ENCODE assay signal across 8 cellular contexts in genomic region chr7:151756076-151756731, GRCh38.
DNase-seq lines count a peak whose midpoint lies in the region; ATAC-seq and TF ChIP-seq lines count a peak whose summit lies in the region.

No MANE protein-coding gene starts in this region.

- DNase-seq in GF-D8 (lab: John Stamatoyannopoulos, UW) (peak; percentile 77), SJSA1 (ENCODE audit: low read depth in 1 of 2, low spot score in 2 of 2) (peak; percentile 80 to 87), natural killer cell (no peak), psoas muscle (no peak), posterior vena cava (ENCODE audit: low spot score) (no peak), NCI-H526 treated with DMSO at 0.1 percent for 48 hours (lab: John Stamatoyannopoulos, UW) (no peak)
- DNase-seq in activated naive CD8-positive, alpha-beta T cell treated with anti-CD3 and anti-CD28 coated beads for 36 hours = peak; percentile 71

- 86 to 94% (median 90%) methylated on average over 18 to 19 of the region's 19 CpGs for WGBS in psoas muscle, 3 donors

- H3K27ac Mint-ChIP-seq in activated naive CD8-positive, alpha-beta T cell treated with anti-CD3 and anti-CD28 coated beads for 36 hours = peak overlapping the region; percentile 93
- H3K27ac Mint-ChIP-seq in natural killer cell = peak overlapping the region in 1 of 2 donors; percentile 41

- H3K27me3 Mint-ChIP-seq in activated naive CD8-positive, alpha-beta T cell treated with anti-CD3 and anti-CD28 coated beads for 36 hours = no peaks in the 10 kb centered on the region
- no peaks in the 10 kb centered on the region for H3K27me3 Mint-ChIP-seq in natural killer cell (ENCODE audit: low read depth in 2 of 2)

- H3K36me3 ChIP-seq in SJSA1 (no peaks in the 10 kb centered on the region), psoas muscle (ENCODE audit: insufficient read depth in 1 of 2, low read depth in 1 of 2) (no peaks in the 10 kb centered on the region)

- no peaks in the 10 kb centered on the region for H3K36me3 Mint-ChIP-seq in activated naive CD8-positive, alpha-beta T cell treated with anti-CD3 and anti-CD28 coated beads for 36 hours
- no peaks in the 10 kb centered on the region for H3K36me3 Mint-ChIP-seq in natural killer cell

- H3K27me3 ChIP-seq in SJSA1 (replicated peaks) (no peaks in the 10 kb centered on the region), psoas muscle (ENCODE audit: insufficient read depth in 3 of 3, low read length in 2 of 3) (no peaks in the 10 kb centered on the region)

- peak overlapping the region; percentile 97 for H3K27ac ChIP-seq in SJSA1
- H3K27ac ChIP-seq in psoas muscle = no peak overlapping the region

- H3K4me1 Mint-ChIP-seq in activated naive CD8-positive, alpha-beta T cell treated with anti-CD3 and anti-CD28 coated beads for 36 hours = peaks cover 22% of the 10 kb centered on the region
- H3K4me1 Mint-ChIP-seq in natural killer cell = peaks cover 25 to 26% of the 10 kb centered on the region in 2 donors

- peak; percentile 25 to 68 (median 63) for ATAC-seq in natural killer cell
- ATAC-seq in HG02870 (IDR thresholded peaks at IDR 0.05; ENCODE audit: unreplicated experiment) = no peak
- ATAC-seq in psoas muscle = no peak

- H3K4me3 ChIP-seq in SJSA1 (no peak overlapping the region), psoas muscle (no peak overlapping the region)

- H3K4me3 Mint-ChIP-seq in activated naive CD8-positive, alpha-beta T cell treated with anti-CD3 and anti-CD28 coated beads for 36 hours = peak overlapping the region; percentile 78
- no peak overlapping the region for H3K4me3 Mint-ChIP-seq in natural killer cell

- H3K9me3 ChIP-seq in SJSA1 (replicated peaks) (no peaks in the 10 kb centered on the region; the same call in 1 of the 2 replicates), psoas muscle (no peaks in the 10 kb centered on the region)

- H3K4me1 ChIP-seq in SJSA1 (replicated peaks) (peaks cover 67% of the 10 kb centered on the region), psoas muscle (peaks cover 11% of the 10 kb centered on the region)

- TF ChIP-seq CTCF in natural killer cell (IDR thresholded peaks at IDR 0.05) (no peak), psoas muscle (IDR thresholded peaks at IDR 0.05) (no peak)

- H3K9me3 Mint-ChIP-seq in activated naive CD8-positive, alpha-beta T cell treated with anti-CD3 and anti-CD28 coated beads for 36 hours = no peaks in the 10 kb centered on the region
- no peaks in the 10 kb centered on the region for H3K9me3 Mint-ChIP-seq in natural killer cell

- intact Hi-C loops in natural killer cell (cut with micrococcal nuclease) (no loop called here), psoas muscle (cut with DNase I) (loop anchor here (5.0 to 10.0 kb wide), 4 partner anchors 191 to 389 kb away; no protein-coding TSS in a partner anchor), posterior vena cava (cut with DNase I) (loop anchor here (5.0 to 10.0 kb wide), 3 partner anchors 184 to 389 kb away; no protein-coding TSS in a partner anchor)

Comparison
In these comparisons a context has a peak if more than half of its experiments do, and no peak if none do; other contexts are left out.
1. DNase-seq: peak in GF-D8 (single experiment), SJSA1 (2 of 2) and activated naive CD8-positive, alpha-beta T cell treated with anti-CD3 and anti-CD28 coated beads for 36 hours (single experiment); none in natural killer cell (single experiment), psoas muscle (0 of 2), posterior vena cava (single experiment) and NCI-H526 treated with DMSO at 0.1 percent for 48 hours (single experiment).
2. ATAC-seq: peak in natural killer cell (3 of 3); none in HG02870 (single experiment) and psoas muscle (0 of 4).